Comparison of ENCODE assay signal across 8 cellular contexts in the genomic region with DNA sequence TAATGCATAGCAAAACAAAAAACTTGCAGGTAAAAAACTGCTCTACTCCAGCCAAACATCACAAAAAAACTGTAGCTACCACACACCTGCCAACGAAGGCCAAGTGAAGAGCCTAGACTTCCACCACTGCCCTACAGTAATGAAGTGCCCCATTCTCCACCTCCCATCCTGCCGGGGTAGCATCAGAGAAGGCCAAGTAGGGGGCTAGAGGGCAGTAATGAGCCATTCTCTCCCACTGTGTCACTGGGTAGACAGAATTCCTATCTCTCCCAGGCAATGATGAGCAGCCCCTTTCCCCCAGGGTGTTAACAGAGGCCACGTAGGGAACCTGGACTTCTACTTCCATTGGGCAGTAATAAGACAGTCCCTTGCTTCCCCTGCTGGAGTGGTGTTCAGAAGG. TPM values are rescaled to one million over a fixed set of nuclear protein-coding genes. Genes with fewer than 3 reads are reported as not detected.
DNase-seq lines count a peak whose midpoint lies in the region; ATAC-seq and TF ChIP-seq lines count a peak whose summit lies in the region.

No MANE protein-coding gene starts in this region.

- peak; percentile 24 for DNase-seq in AG10803 (ENCODE audit: low read depth)
- DNase-seq in GM10248 (ENCODE audit: extremely low spot score), result peak; percentile 44
- peak; percentile 34 for DNase-seq in NCI-H226
- peak in 3 of 4 donors; percentile 25 to 46 (median 26) for DNase-seq in body of pancreas
- peak in 1 of 3 donors; percentile 25 for DNase-seq in right lobe of liver
- DNase-seq in NCI-H2081 treated with DMSO at 0.1 percent for 48 hours (lab: John Stamatoyannopoulos, UW), result no peak
- DNase-seq in effector memory CD4-positive, alpha-beta T cell, result no peak

- no peaks in the 10 kb centered on the region for H3K9me3 ChIP-seq in body of pancreas
- H3K9me3 ChIP-seq in right lobe of liver, result no peaks in the 10 kb centered on the region
- peaks cover 7% of the 10 kb centered on the region for H3K9me3 ChIP-seq in effector memory CD4-positive, alpha-beta T cell (ENCODE audit: control insufficient read depth, low read length)

- TF ChIP-seq CTCF in AG10803 (conservative IDR thresholded peaks at IDR 0.05; ENCODE audit: low read length), result peak; percentile 60
- peak; percentile 58 for TF ChIP-seq CTCF in GM10248 (IDR thresholded peaks at IDR 0.05; ENCODE audit: control extremely low read depth, extremely low read depth, low read depth, missing control alignments)
- peak in 5 of 7 experiments; percentile 12 to 32 (median 29) for TF ChIP-seq CTCF in body of pancreas (IDR thresholded peaks at IDR 0.05)
- peak in 3 of 4 donors; percentile 43 to 57 (median 54) for TF ChIP-seq CTCF in right lobe of liver (IDR thresholded peaks at IDR 0.05)

- ATAC-seq in body of pancreas, result no peak
- ATAC-seq in right lobe of liver, result peak; percentile 86 to 93 (median 90)
- no peak for ATAC-seq in HG03521 (IDR thresholded peaks at IDR 0.05; ENCODE audit: unreplicated experiment)

- intact Hi-C loops in body of pancreas (cut with DNase I) (no loop called here), right lobe of liver (cut with DNase I) (no loop called here)

- H3K4me1 ChIP-seq in body of pancreas (no peaks in the 10 kb centered on the region), right lobe of liver (no peaks in the 10 kb centered on the region)
- H3K4me1 ChIP-seq in effector memory CD4-positive, alpha-beta T cell (ENCODE audit: control insufficient read depth, insufficient read depth, low read length, poor library complexity, severe bottlenecking), result no peaks in the 10 kb centered on the region

- WGBS in body of pancreas, 2 donors, result 71 to 81% methylated on average over 3 of the region's 3 CpGs
- WGBS in right lobe of liver (ENCODE audit: insufficient coverage, low coverage, low lambda C conversion rate, missing lambda C conversion rate), result 49% methylated on average over 3 of the region's 3 CpGs

- POLR2A ChIA-PET in GM10248 (lab: Yijun Ruan, JAX), result no interaction called here

- H3K27ac ChIP-seq in body of pancreas, result no peak overlapping the region
- H3K27ac ChIP-seq in right lobe of liver, result no peak overlapping the region
- H3K27ac ChIP-seq in effector memory CD4-positive, alpha-beta T cell (ENCODE audit: insufficient read depth, low read length, poor library complexity, severe bottlenecking), result no peak overlapping the region

- H3K36me3 ChIP-seq in body of pancreas (replicated peaks in 1 of 2; ENCODE audit: insufficient read depth in 1 of 2, low read depth in 2 of 2) (peaks cover 0 to 6% of the 10 kb centered on the region in 2 donors), right lobe of liver (peaks cover 0 to 10% (median 4%) of the 10 kb centered on the region in 4 donors)
- H3K36me3 ChIP-seq in effector memory CD4-positive, alpha-beta T cell (ENCODE audit: control insufficient read depth, insufficient read depth, low read length), result peaks cover 30% of the 10 kb centered on the region

- CTCF ChIA-PET in GM10248 (lab: Yijun Ruan, JAX), result interaction anchor here (1.0 to 2.1 kb wide), 6 partner anchors 9 to 88 kb away, joined by 3 to 10 read pairs (median 4); a partner anchor contains a TSS

- H3K4me3 ChIP-seq in AG10803 (ENCODE audit: low read length) (no peak overlapping the region), body of pancreas (no peak overlapping the region), right lobe of liver (no peak overlapping the region)
- H3K4me3 ChIP-seq in effector memory CD4-positive, alpha-beta T cell (ENCODE audit: insufficient read depth, low read depth, low read length, poor library complexity, severe bottlenecking), result no peak overlapping the region

- H3K27me3 ChIP-seq in body of pancreas (no peaks in the 10 kb centered on the region), right lobe of liver (no peaks in the 10 kb centered on the region)
- H3K27me3 ChIP-seq in effector memory CD4-positive, alpha-beta T cell (replicated peaks; ENCODE audit: control insufficient read depth, insufficient read depth, low read length, poor library complexity, severe bottlenecking), result no peaks in the 10 kb centered on the region

- TF ChIP-seq POLR2A in body of pancreas (IDR thresholded peaks at IDR 0.05), result no peak
- TF ChIP-seq POLR2A in right lobe of liver (IDR thresholded peaks at IDR 0.05), result no peak

RNA-seq across cellular contexts. Expression of a gene that starts 9.5 kb away (rescaled TPM):
- 10 to 100 TPM; 23.1 to 30.9 TPM for total RNA-seq in body of pancreas
- total RNA-seq in right lobe of liver, result 10 to 100 TPM; 11.3 to 23.6 (median 13.8) TPM

RNA-seq across cellular contexts. Expression of a gene that starts 18.4 kb away (rescaled TPM):
- total RNA-seq in body of pancreas (1 to 10 TPM; 5.3 to 7.8 TPM), right lobe of liver (10 to 100 TPM; 12.0 to 22.8 (median 16.5) TPM)

RNA-seq across cellular contexts. Expression of a gene that starts 28.2 kb away (rescaled TPM):
- total RNA-seq in body of pancreas, result 100 to 1,000 TPM; 115 to 128 TPM
- total RNA-seq in right lobe of liver, result 10 to 100 TPM; 21.9 to 35.2 (median 28.4) TPM

Comparison
In these comparisons a context has a peak if more than half of its experiments do, and no peak if none do; other contexts are left out.
1. DNase-seq: peak in AG10803 (single experiment), GM10248 (single experiment), NCI-H226 (single experiment) and body of pancreas (3 of 4); none in NCI-H2081 treated with DMSO at 0.1 percent for 48 hours (single experiment) and effector memory CD4-positive, alpha-beta T cell (0 of 3).
2. ATAC-seq: peak in right lobe of liver (4 of 4); none in body of pancreas (single experiment) and HG03521 (single experiment).
3. Peak in every context shown above with its lines, with median percentiles within 50 percentile points of each other: CTCF ChIP-seq.